Comparison of ENCODE assay signal across 8 cellular contexts in the genomic region with DNA sequence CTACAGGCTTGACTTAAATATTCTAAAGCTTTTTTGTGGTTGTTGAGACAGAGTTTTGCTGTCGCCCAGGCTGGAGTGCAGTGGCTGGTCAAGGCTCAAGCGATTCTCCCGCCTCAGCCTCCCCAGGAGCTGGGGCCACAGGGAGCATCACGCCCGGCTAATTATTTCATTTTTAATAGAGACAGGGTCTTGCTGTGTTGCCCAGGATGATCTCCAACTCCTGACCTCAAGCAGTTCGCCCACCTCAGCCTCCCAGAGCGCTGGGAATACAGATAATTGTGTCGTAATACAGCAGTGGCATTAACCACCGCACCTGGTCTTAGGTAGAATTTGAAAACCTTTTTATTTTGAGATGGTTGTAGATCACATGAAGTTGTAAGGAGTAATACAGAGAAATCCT. TPM values are rescaled to one million over a fixed set of nuclear protein-coding genes. Genes with fewer than 3 reads are reported as not detected.
DNase-seq lines count a peak whose midpoint lies in the region; ATAC-seq lines count a peak whose summit lies in the region.

No MANE protein-coding gene starts in this region.

- peaks cover 26% of the 10 kb centered on the region for H3K36me3 Mint-ChIP-seq in activated CD4-positive, alpha-beta T cell treated with anti-CD3 and anti-CD28 coated beads for 36 hours (ENCODE audit: low read depth)
- H3K36me3 Mint-ChIP-seq in activated naive CD8-positive, alpha-beta T cell treated with anti-CD3 and anti-CD28 coated beads for 36 hours: peaks cover 17% of the 10 kb centered on the region
- H3K36me3 Mint-ChIP-seq in immature natural killer cell: peaks cover 4 to 15% (median 5%) of the 10 kb centered on the region in 3 donors

- POLR2A ChIA-PET in activated CD4-positive, alpha-beta T cell treated with anti-CD3 and anti-CD28 coated beads for 36 hours (lab: Charles Lee): no interaction called here

- H3K9ac ChIP-seq in stomach smooth muscle (ENCODE audit: low read length in 2 of 2): peak overlapping the region; percentile 85

- peaks cover 64% of the 10 kb centered on the region for H3K4me1 Mint-ChIP-seq in activated CD4-positive, alpha-beta T cell treated with anti-CD3 and anti-CD28 coated beads for 36 hours
- peaks cover 53% of the 10 kb centered on the region for H3K4me1 Mint-ChIP-seq in activated naive CD8-positive, alpha-beta T cell treated with anti-CD3 and anti-CD28 coated beads for 36 hours
- H3K4me1 Mint-ChIP-seq in immature natural killer cell: peaks cover 51 to 65% of the 10 kb centered on the region in 2 donors

- CTCF ChIA-PET in activated CD4-positive, alpha-beta T cell treated with anti-CD3 and anti-CD28 coated beads for 36 hours (lab: Charles Lee): no interaction called here

- peaks cover 1 to 8% of the 10 kb centered on the region in 2 donors for H3K36me3 ChIP-seq in stomach smooth muscle (ENCODE audit: control insufficient read depth in 2 of 2, insufficient read depth in 2 of 2, low read length in 2 of 2)

- H3K4me3 Mint-ChIP-seq in activated CD4-positive, alpha-beta T cell treated with anti-CD3 and anti-CD28 coated beads for 36 hours: peak overlapping the region; percentile 68
- peak overlapping the region; percentile 82 for H3K4me3 Mint-ChIP-seq in activated naive CD8-positive, alpha-beta T cell treated with anti-CD3 and anti-CD28 coated beads for 36 hours
- H3K4me3 Mint-ChIP-seq in immature natural killer cell: peak overlapping the region; percentile 84 to 90 (median 85)

- H3K27me3 ChIP-seq in stomach smooth muscle (ENCODE audit: control insufficient read depth in 1 of 2, insufficient read depth in 2 of 2, low read length in 2 of 2): no peaks in the 10 kb centered on the region

- no peaks in the 10 kb centered on the region for H3K9me3 Mint-ChIP-seq in activated CD4-positive, alpha-beta T cell treated with anti-CD3 and anti-CD28 coated beads for 36 hours (ENCODE audit: low read depth)
- no peaks in the 10 kb centered on the region for H3K9me3 Mint-ChIP-seq in activated naive CD8-positive, alpha-beta T cell treated with anti-CD3 and anti-CD28 coated beads for 36 hours
- no peaks in the 10 kb centered on the region for H3K9me3 Mint-ChIP-seq in immature natural killer cell

- no peak overlapping the region for H3K27ac ChIP-seq in stomach smooth muscle (ENCODE audit: low read length)

- H3K4me3 ChIP-seq in stomach smooth muscle (ENCODE audit: low read length in 2 of 2): peak overlapping the region; percentile 83

- H3K4me1 ChIP-seq in stomach smooth muscle (ENCODE audit: control insufficient read depth, insufficient read depth, low read length): peaks cover 46% of the 10 kb centered on the region

- DNase-seq in activated CD4-positive, alpha-beta T cell treated with anti-CD3 and anti-CD28 coated beads for 36 hours: no peak
- DNase-seq in activated CD4-positive, alpha-beta T cell treated with anti-CD3 and anti-CD28 coated beads, Interleukin-2, amount 50 U/mL, for 1 hour: no peak
- no peak for DNase-seq in activated naive CD8-positive, alpha-beta T cell treated with anti-CD3 and anti-CD28 coated beads for 36 hours
- DNase-seq in immature natural killer cell: no peak
- DNase-seq in cortex of kidney (lab: John Stamatoyannopoulos, UW): no peak

- no peak overlapping the region for H3K27ac Mint-ChIP-seq in activated CD4-positive, alpha-beta T cell treated with anti-CD3 and anti-CD28 coated beads for 36 hours
- H3K27ac Mint-ChIP-seq in activated naive CD8-positive, alpha-beta T cell treated with anti-CD3 and anti-CD28 coated beads for 36 hours: no peak overlapping the region
- H3K27ac Mint-ChIP-seq in immature natural killer cell: peak overlapping the region; percentile 39 to 90 (median 74)

- H3K9me3 ChIP-seq in stomach smooth muscle (ENCODE audit: control insufficient read depth in 2 of 2, low read length in 2 of 2): no peaks in the 10 kb centered on the region

- H3K27me3 Mint-ChIP-seq in activated CD4-positive, alpha-beta T cell treated with anti-CD3 and anti-CD28 coated beads for 36 hours: no peaks in the 10 kb centered on the region
- H3K27me3 Mint-ChIP-seq in activated naive CD8-positive, alpha-beta T cell treated with anti-CD3 and anti-CD28 coated beads for 36 hours: no peaks in the 10 kb centered on the region
- H3K27me3 Mint-ChIP-seq in immature natural killer cell (ENCODE audit: low read depth in 3 of 3): peaks cover 5 to 9% (median 5%) of the 10 kb centered on the region in 3 donors

- ATAC-seq in activated CD4-positive, alpha-beta T cell treated with anti-CD3 and anti-CD28 coated beads for 36 hours: no peak
- ATAC-seq in GM18861 (IDR thresholded peaks at IDR 0.05; ENCODE audit: unreplicated experiment) (no peak), GM18519 (IDR thresholded peaks at IDR 0.05; ENCODE audit: low FRiP score, unreplicated experiment) (no peak)

- intact Hi-C loops in activated CD4-positive, alpha-beta T cell treated with anti-CD3 and anti-CD28 coated beads for 36 hours (cut with DNase I, micrococcal nuclease): loop anchor here (1.0 to 10.0 kb wide), 7 partner anchors 90 to 907 kb away; a partner anchor contains a TSS

RNA-seq across cellular contexts. Expression of a gene that starts 1.5 kb away (rescaled TPM):
- 10 to 100 TPM; 12.1 to 15.3 TPM for total RNA-seq in activated CD4-positive, alpha-beta T cell treated with anti-CD3 and anti-CD28 coated beads for 36 hours
- total RNA-seq in activated naive CD8-positive, alpha-beta T cell treated with anti-CD3 and anti-CD28 coated beads for 36 hours: 10 to 100 TPM; 11.0 to 13.9 TPM
- 10 to 100 TPM in 1 of 3 donors, 1 to 10 TPM in 2; 7.4 to 23.0 (median 7.6) TPM for polyA plus RNA-seq in immature natural killer cell

RNA-seq across cellular contexts. Expression of a gene that starts 38.7 kb away (rescaled TPM):
- under 1 TPM; 0.25 to 0.49 TPM for total RNA-seq in activated CD4-positive, alpha-beta T cell treated with anti-CD3 and anti-CD28 coated beads for 36 hours
- under 1 TPM; 0.44 to 0.56 TPM for total RNA-seq in activated naive CD8-positive, alpha-beta T cell treated with anti-CD3 and anti-CD28 coated beads for 36 hours
- under 1 TPM in 2 of 3 donors, not detected in 1; 0.14 to 0.36 TPM for polyA plus RNA-seq in immature natural killer cell

Comparison
In these comparisons a context has a peak if more than half of its experiments do, and no peak if none do; other contexts are left out.
1. H3K27ac Mint-ChIP-seq: peak in immature natural killer cell (6 of 6); none in activated CD4-positive, alpha-beta T cell treated with anti-CD3 and anti-CD28 coated beads for 36 hours (single experiment) and activated naive CD8-positive, alpha-beta T cell treated with anti-CD3 and anti-CD28 coated beads for 36 hours (single experiment).
2. Peak in every context shown above with its lines, with median percentiles within 50 percentile points of each other: H3K4me3 Mint-ChIP-seq.